ENCODE assay signal across 1 cellular context in the genomic region with DNA sequence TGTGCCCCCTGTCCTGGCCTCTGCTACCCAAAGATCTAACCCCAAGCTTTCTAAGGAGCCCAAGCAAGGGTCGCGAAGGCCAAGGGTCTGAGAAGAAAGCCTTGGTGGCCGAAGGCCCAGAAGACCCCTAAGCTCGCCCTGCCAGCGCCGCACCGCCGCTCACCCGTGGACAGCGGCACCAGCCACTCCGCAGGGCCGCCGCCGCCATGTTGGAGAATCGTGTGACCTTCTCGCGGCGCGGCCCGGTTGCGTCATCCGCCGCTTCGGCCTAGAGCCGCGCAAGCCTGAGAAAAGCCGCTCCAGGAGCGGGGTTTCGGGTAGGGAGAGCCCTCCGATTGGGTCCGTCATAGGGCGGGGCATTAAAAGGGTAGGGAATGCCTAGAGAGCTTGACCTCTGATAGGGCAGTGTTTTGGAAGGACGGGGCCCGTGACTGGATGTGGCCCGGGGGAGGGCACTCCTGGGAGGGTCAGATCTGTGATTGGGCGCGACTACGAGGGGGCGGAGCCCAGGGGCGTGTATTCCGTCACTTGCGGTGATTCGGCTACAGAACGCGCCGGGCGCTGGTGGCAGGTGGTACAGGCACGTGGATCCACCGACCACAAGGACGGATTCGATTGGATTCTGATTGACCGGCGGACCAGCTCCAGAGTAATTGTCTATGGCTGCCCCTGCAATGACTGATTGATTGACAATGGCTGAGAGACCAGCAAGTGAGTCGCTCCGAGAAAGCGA.
A peak's percentile ranks its signal among the peaks of the same experiment; 100 is the strongest.
TF ChIP-seq lines count a peak whose summit lies in the region.

TSS of gene TIMM44 (minus strand) at position 223 of the 733 bp plus-strand sequence. CDS start at position 208, 15 bp downstream.

TF ChIP-seq in HepG2, 621 proteins besides CTCF, POLR2A, EP300 and RAD21 (continued from another document and continues in another):
- TF ChIP-seq, protein P1, sequence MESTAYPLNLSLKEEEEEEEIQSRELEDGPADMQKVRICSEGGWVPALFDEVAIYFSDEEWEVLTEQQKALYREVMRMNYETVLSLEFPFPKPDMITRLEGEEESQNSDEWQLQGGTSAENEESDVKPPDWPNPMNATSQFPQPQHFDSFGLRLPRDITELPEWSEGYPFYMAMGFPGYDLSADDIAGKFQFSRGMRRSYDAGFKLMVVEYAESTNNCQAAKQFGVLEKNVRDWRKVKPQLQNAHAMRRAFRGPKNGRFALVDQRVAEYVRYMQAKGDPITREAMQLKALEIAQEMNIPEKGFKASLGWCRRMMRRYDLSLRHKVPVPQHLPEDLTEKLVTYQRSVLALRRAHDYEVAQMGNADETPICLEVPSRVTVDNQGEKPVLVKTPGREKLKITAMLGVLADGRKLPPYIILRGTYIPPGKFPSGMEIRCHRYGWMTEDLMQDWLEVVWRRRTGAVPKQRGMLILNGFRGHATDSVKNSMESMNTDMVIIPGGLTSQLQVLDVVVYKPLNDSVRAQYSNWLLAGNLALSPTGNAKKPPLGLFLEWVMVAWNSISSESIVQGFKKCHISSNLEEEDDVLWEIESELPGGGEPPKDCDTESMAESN (CRISPR knock-in tag; conservative IDR thresholded peaks at IDR 0.05) = peak; percentile 72
- no peak for TF ChIP-seq ZNF101 (CRISPR knock-in tag; IDR thresholded peaks at IDR 0.05; ENCODE audit: borderline replicate concordance, low read depth)
- TF ChIP-seq EEA1 (CRISPR knock-in tag; IDR thresholded peaks at IDR 0.05; ENCODE audit: borderline replicate concordance) = no peak
- TF ChIP-seq KMT2A (CRISPR knock-in tag; IDR thresholded peaks at IDR 0.05) = peak; percentile 59; the same call in 1 of the 2 replicates
- TF ChIP-seq SMAD3 (CRISPR knock-in tag; IDR thresholded peaks at IDR 0.05) = peak; percentile 73
- peak; percentile 85 for TF ChIP-seq KDM3A (CRISPR knock-in tag; IDR thresholded peaks at IDR 0.05; ENCODE audit: low read depth)
- TF ChIP-seq ZNF605 (CRISPR knock-in tag; IDR thresholded peaks at IDR 0.05) = peak; percentile 79
- peak; percentile 83 for TF ChIP-seq NR2C2 (CRISPR knock-in tag; IDR thresholded peaks at IDR 0.05; ENCODE audit: borderline replicate concordance)
- TF ChIP-seq THYN1 (CRISPR knock-in tag; IDR thresholded peaks at IDR 0.05; ENCODE audit: borderline replicate concordance, low read depth) = no peak
- TF ChIP-seq ESRRA (CRISPR knock-in tag; IDR thresholded peaks at IDR 0.05; ENCODE audit: low read depth) = peak; percentile 82; the same call in 1 of the 2 replicates
- no peak for TF ChIP-seq MTF2 (CRISPR knock-in tag; IDR thresholded peaks at IDR 0.05; ENCODE audit: borderline replicate concordance)
- no peak for TF ChIP-seq ZNF383 (CRISPR knock-in tag; IDR thresholded peaks at IDR 0.05; ENCODE audit: borderline replicate concordance)
- TF ChIP-seq, protein P2, sequence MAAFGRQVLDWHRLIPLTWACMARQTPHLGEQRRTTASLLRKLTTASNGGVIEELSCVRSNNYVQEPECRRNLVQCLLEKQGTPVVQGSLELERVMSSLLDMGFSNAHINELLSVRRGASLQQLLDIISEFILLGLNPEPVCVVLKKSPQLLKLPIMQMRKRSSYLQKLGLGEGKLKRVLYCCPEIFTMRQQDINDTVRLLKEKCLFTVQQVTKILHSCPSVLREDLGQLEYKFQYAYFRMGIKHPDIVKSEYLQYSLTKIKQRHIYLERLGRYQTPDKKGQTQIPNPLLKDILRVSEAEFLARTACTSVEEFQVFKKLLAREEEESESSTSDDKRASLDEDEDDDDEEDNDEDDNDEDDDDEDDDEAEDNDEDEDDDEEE (CRISPR knock-in tag; IDR thresholded peaks at IDR 0.05) = peak; percentile 21; the same call in 1 of the 2 replicates
- peak; percentile 66 for TF ChIP-seq PITX1 (CRISPR knock-in tag; IDR thresholded peaks at IDR 0.05)
- no peak for TF ChIP-seq TBP (CRISPR knock-in tag; IDR thresholded peaks at IDR 0.05)
- TF ChIP-seq FOXK1 (CRISPR knock-in tag; IDR thresholded peaks at IDR 0.05; ENCODE audit: borderline replicate concordance, low read depth) = peak; percentile 53; the same call in 1 of the 2 replicates
- no peak for TF ChIP-seq ZNF562 (CRISPR knock-in tag; IDR thresholded peaks at IDR 0.05; ENCODE audit: borderline replicate concordance)
- peak; percentile 52 for TF ChIP-seq NR2F6 (IDR thresholded peaks at IDR 0.05)
- peak; percentile 79 for TF ChIP-seq NR2F6 (CRISPR knock-in tag; IDR thresholded peaks at IDR 0.05)
- TF ChIP-seq ZNF432 (CRISPR knock-in tag; IDR thresholded peaks at IDR 0.05; ENCODE audit: borderline replicate concordance) = no peak
- TF ChIP-seq ZBTB21 (CRISPR knock-in tag; IDR thresholded peaks at IDR 0.05) = peak; percentile 74
- peak; percentile 60; the same call in 1 of the 2 replicates for TF ChIP-seq ZNF598 (CRISPR knock-in tag; IDR thresholded peaks at IDR 0.05; ENCODE audit: borderline replicate concordance)
- no peak for TF ChIP-seq ZNF496 (CRISPR knock-in tag; IDR thresholded peaks at IDR 0.05; ENCODE audit: insufficient replicate concordance)
- TF ChIP-seq, protein P3, sequence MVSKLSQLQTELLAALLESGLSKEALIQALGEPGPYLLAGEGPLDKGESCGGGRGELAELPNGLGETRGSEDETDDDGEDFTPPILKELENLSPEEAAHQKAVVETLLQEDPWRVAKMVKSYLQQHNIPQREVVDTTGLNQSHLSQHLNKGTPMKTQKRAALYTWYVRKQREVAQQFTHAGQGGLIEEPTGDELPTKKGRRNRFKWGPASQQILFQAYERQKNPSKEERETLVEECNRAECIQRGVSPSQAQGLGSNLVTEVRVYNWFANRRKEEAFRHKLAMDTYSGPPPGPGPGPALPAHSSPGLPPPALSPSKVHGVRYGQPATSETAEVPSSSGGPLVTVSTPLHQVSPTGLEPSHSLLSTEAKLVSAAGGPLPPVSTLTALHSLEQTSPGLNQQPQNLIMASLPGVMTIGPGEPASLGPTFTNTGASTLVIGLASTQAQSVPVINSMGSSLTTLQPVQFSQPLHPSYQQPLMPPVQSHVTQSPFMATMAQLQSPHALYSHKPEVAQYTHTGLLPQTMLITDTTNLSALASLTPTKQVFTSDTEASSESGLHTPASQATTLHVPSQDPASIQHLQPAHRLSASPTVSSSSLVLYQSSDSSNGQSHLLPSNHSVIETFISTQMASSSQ (IDR thresholded peaks at IDR 0.05; ENCODE audit: low read depth) = no peak
- TF ChIP-seq, protein P3 (CRISPR knock-in tag; IDR thresholded peaks at IDR 0.05; ENCODE audit: borderline replicate concordance) = no peak; the same call in 1 of the 2 replicates
- no peak for TF ChIP-seq SRSF9 (IDR thresholded peaks at IDR 0.05; ENCODE audit: borderline replicate concordance, insufficient read depth, low read depth, low read length, poor library complexity, severe bottlenecking)
- TF ChIP-seq ARNT2 (CRISPR knock-in tag; IDR thresholded peaks at IDR 0.05; ENCODE audit: low read depth) = peak; percentile 89
- peak; percentile 48; the same call in 1 of the 2 replicates for TF ChIP-seq ELF3 (CRISPR knock-in tag; IDR thresholded peaks at IDR 0.05)
- no peak for TF ChIP-seq NCOA5 (CRISPR knock-in tag; IDR thresholded peaks at IDR 0.05)
- TF ChIP-seq NFE2L1 (CRISPR knock-in tag; IDR thresholded peaks at IDR 0.05; ENCODE audit: borderline replicate concordance) = no peak
- TF ChIP-seq HNF4A (CRISPR knock-in tag; IDR thresholded peaks at IDR 0.05) = no peak; the same call in none of the 2 replicates
- TF ChIP-seq ZBTB42 (CRISPR knock-in tag; IDR thresholded peaks at IDR 0.05) = 0 out of 2 replicates have a peak, but pooled peaks have one; percentile 56
- TF ChIP-seq TRIM24 (CRISPR knock-in tag; IDR thresholded peaks at IDR 0.05) = no peak
- TF ChIP-seq, protein P4, sequence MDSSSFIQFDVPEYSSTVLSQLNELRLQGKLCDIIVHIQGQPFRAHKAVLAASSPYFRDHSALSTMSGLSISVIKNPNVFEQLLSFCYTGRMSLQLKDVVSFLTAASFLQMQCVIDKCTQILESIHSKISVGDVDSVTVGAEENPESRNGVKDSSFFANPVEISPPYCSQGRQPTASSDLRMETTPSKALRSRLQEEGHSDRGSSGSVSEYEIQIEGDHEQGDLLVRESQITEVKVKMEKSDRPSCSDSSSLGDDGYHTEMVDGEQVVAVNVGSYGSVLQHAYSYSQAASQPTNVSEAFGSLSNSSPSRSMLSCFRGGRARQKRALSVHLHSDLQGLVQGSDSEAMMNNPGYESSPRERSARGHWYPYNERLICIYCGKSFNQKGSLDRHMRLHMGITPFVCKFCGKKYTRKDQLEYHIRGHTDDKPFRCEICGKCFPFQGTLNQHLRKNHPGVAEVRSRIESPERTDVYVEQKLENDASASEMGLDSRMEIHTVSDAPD (CRISPR knock-in tag; IDR thresholded peaks at IDR 0.05) = 0 out of 2 replicates have a peak, but pooled peaks have one; percentile 31
- TF ChIP-seq MXD1 (CRISPR knock-in tag; IDR thresholded peaks at IDR 0.05) = peak; percentile 99
- TF ChIP-seq NFE2 (CRISPR knock-in tag; IDR thresholded peaks at IDR 0.05) = peak; percentile 50; the same call in 1 of the 2 replicates
- TF ChIP-seq ZFAT (CRISPR knock-in tag; conservative IDR thresholded peaks at IDR 0.05) = no peak; the same call in 1 of the 2 replicates
- TF ChIP-seq ZNF780A (CRISPR knock-in tag; IDR thresholded peaks at IDR 0.05) = no peak
- peak; percentile 98 for TF ChIP-seq YY1 (IDR thresholded peaks at IDR 0.05; ENCODE audit: insufficient read depth, insufficient replicate concordance, low read depth, low read length)
- TF ChIP-seq ZNF776 (CRISPR knock-in tag; IDR thresholded peaks at IDR 0.05) = 0 out of 2 replicates have a peak, but pooled peaks have one; percentile 63
- 0 out of 2 replicates have a peak, but pooled peaks have one; percentile 37 for TF ChIP-seq ZNF616 (CRISPR knock-in tag; IDR thresholded peaks at IDR 0.05; ENCODE audit: low read depth)
- no peak for TF ChIP-seq ZBTB14 (CRISPR knock-in tag; IDR thresholded peaks at IDR 0.05)
- peak; percentile 20; the same call in 1 of the 2 replicates for TF ChIP-seq ZNF264 (CRISPR knock-in tag; IDR thresholded peaks at IDR 0.05)
- TF ChIP-seq ZNF547 (CRISPR knock-in tag; IDR thresholded peaks at IDR 0.05) = peak; percentile 45; the same call in 1 of the 2 replicates
- no peak for TF ChIP-seq FOXJ3 (CRISPR knock-in tag; IDR thresholded peaks at IDR 0.05; ENCODE audit: borderline replicate concordance)
- 0 out of 2 replicates have a peak, but pooled peaks have one; percentile 51 for TF ChIP-seq ZNF160 (CRISPR knock-in tag; IDR thresholded peaks at IDR 0.05)
- TF ChIP-seq, protein P5, sequence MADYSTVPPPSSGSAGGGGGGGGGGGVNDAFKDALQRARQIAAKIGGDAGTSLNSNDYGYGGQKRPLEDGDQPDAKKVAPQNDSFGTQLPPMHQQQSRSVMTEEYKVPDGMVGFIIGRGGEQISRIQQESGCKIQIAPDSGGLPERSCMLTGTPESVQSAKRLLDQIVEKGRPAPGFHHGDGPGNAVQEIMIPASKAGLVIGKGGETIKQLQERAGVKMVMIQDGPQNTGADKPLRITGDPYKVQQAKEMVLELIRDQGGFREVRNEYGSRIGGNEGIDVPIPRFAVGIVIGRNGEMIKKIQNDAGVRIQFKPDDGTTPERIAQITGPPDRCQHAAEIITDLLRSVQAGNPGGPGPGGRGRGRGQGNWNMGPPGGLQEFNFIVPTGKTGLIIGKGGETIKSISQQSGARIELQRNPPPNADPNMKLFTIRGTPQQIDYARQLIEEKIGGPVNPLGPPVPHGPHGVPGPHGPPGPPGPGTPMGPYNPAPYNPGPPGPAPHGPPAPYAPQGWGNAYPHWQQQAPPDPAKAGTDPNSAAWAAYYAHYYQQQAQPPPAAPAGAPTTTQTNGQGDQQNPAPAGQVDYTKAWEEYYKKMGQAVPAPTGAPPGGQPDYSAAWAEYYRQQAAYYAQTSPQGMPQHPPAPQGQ (CRISPR knock-in tag; IDR thresholded peaks at IDR 0.05; ENCODE audit: borderline replicate concordance) = no peak
- 0 out of 2 replicates have a peak, but pooled peaks have one; percentile 44 for TF ChIP-seq ZNF761 (CRISPR knock-in tag; conservative IDR thresholded peaks at IDR 0.05)
